13 cellular contexts compared by ENCODE assay signal in genomic region chr7:44288811-44289340, GRCh38. TPM values are rescaled to one million over a fixed set of nuclear protein-coding genes. Genes with fewer than 3 reads are reported as not detected.
DNase-seq lines count a peak whose midpoint lies in the region; ATAC-seq lines count a peak whose summit lies in the region.
"Had no signal": no experiment of that assay in that cellular context is flagged by ENCODE, and none has a peak within 500 bp of the region (broad histone marks: within the 10 kb centered on the region; RNA-seq: fewer than 3 reads in every experiment).

No MANE protein-coding gene starts in this region.

- DNase-seq in stimulated activated CD4-positive, alpha-beta T cell treated with anti-CD3 and anti-CD28 coated beads, Interleukin-15, amount 100 ng/mL, for 24 hours: peak; percentile 1
- no peak for DNase-seq in stimulated activated CD4-positive, alpha-beta T cell treated with anti-CD3 and anti-CD28 coated beads, Interleukin-2, amount 100 ng/mL, for 24 hours
- DNase-seq in head of caudate nucleus (peak in 33 of 42 donors; percentile 1 to 41 (median 10)), neuronal stem cell (ENCODE audit: low spot score) (no peak), OCI-M2 (lab: John Stamatoyannopoulos, UW; ENCODE audit: unreplicated experiment) (no peak), NCI-H1092 treated with DMSO at 0.1 percent for 48 hours (lab: John Stamatoyannopoulos, UW) (no peak)
- DNase-seq: DMS153, HCEC 1CT, KBM-7, NCI-H1417 treated with DMSO at 0.1 percent for 48 hours had no signal

- H3K18ac ChIP-seq in neuronal stem cell (ENCODE audit: low read length): no peak overlapping the region

- H3K23ac ChIP-seq in neuronal stem cell (ENCODE audit: low read depth, low read length, poor library complexity): peak overlapping the region; percentile 44

- H3K4me2 ChIP-seq in neuronal stem cell (ENCODE audit: insufficient read depth, low read length, poor library complexity, severe bottlenecking): no peak overlapping the region
- H3K4me2 ChIP-seq: smooth muscle cell had no signal

- peak overlapping the region; percentile 47 for H3K9ac ChIP-seq in neuronal stem cell (ENCODE audit: low read depth, low read length, poor library complexity)

- peak overlapping the region; percentile 48 for H2AK5ac ChIP-seq in neuronal stem cell (ENCODE audit: low read depth, low read length)

- H3K27ac ChIP-seq in neuronal stem cell (replicated peaks; ENCODE audit: low read length): no peak overlapping the region

- H2BK15ac ChIP-seq in neuronal stem cell (ENCODE audit: low read length): peak overlapping the region; percentile 22

- no peaks in the 10 kb centered on the region for H3K36me3 ChIP-seq in neuronal stem cell (replicated peaks in 1 of 2; ENCODE audit: control insufficient read depth in 2 of 2, insufficient read depth in 2 of 2, low read length in 2 of 2)

- H3K79me1 ChIP-seq in neuronal stem cell (ENCODE audit: low read depth, low read length): peaks cover 1% of the 10 kb centered on the region

- intact Hi-C loops in head of caudate nucleus (cut with DNase I): no loop called here

- H3K14ac ChIP-seq in neuronal stem cell (ENCODE audit: low read length): peak overlapping the region; percentile 12

- peak overlapping the region; percentile 48 for H4K91ac ChIP-seq in neuronal stem cell (ENCODE audit: low read depth, low read length, poor library complexity)

- no peak overlapping the region for H2BK120ac ChIP-seq in neuronal stem cell (ENCODE audit: low read depth, low read length)

- H3K4ac ChIP-seq in neuronal stem cell (ENCODE audit: low read length): no peak overlapping the region

- H4K8ac ChIP-seq in neuronal stem cell (ENCODE audit: low read depth, low read length): no peak overlapping the region

- no peak overlapping the region for H3K4me3 ChIP-seq in neuronal stem cell (ENCODE audit: low read length in 2 of 2)
- H3K4me3 ChIP-seq: smooth muscle cell had no signal

- no peak overlapping the region for H2BK5ac ChIP-seq in neuronal stem cell (ENCODE audit: low read length)

- H3K4me1 ChIP-seq in neuronal stem cell (ENCODE audit: control insufficient read depth in 2 of 2, insufficient read depth in 1 of 2, low read depth in 1 of 2, low read length in 2 of 2): peaks cover 0 to 9% of the 10 kb centered on the region in 2 donors

- peaks cover 0 to 45% (median 1%) of the 10 kb centered on the region in 3 experiments for H3K27me3 ChIP-seq in neuronal stem cell (ENCODE audit: control insufficient read depth in 3 of 3, insufficient read depth in 3 of 3, low read depth in 1 of 3, low read length in 3 of 3)

- ATAC-seq in GM18519 (IDR thresholded peaks at IDR 0.05; ENCODE audit: low FRiP score, unreplicated experiment) (no peak), GM18909 (IDR thresholded peaks at IDR 0.05; ENCODE audit: poor library complexity, unreplicated experiment) (no peak)

- no CpG with 5 or more reads among the region's 20 CpGs for WGBS in neuronal stem cell (ENCODE audit: extremely low coverage in 2 of 2, insufficient read length in 2 of 2, insufficient replicate concordance in 1 of 2), 2 donors

- peak overlapping the region; percentile 6 for H2AFZ ChIP-seq in neuronal stem cell (ENCODE audit: low read length)

- no peaks in the 10 kb centered on the region for H3K9me3 ChIP-seq in neuronal stem cell (replicated peaks in 1 of 2; ENCODE audit: control insufficient read depth in 2 of 2, insufficient read depth in 1 of 2, low read depth in 1 of 2, low read length in 2 of 2)

- H2BK12ac ChIP-seq in neuronal stem cell (ENCODE audit: low read length): no peak overlapping the region

RNA-seq across cellular contexts. Expression of gene CAMK2B, which starts 36.5 kb away (rescaled TPM):
- polyA plus RNA-seq in neuronal stem cell (2013, experiment 1 of 2): 0.79 TPM
- 0.65 TPM for polyA plus RNA-seq in neuronal stem cell (2013, experiment 2 of 2)
- polyA plus RNA-seq: smooth muscle cell had no signal

Comparison
In these comparisons a context has a peak if more than half of its experiments do, and no peak if none do; other contexts are left out.
1. DNase-seq: peak in stimulated activated CD4-positive, alpha-beta T cell treated with anti-CD3 and anti-CD28 coated beads, Interleukin-15, amount 100 ng/mL, for 24 hours (single experiment) and head of caudate nucleus (33 of 42); none in stimulated activated CD4-positive, alpha-beta T cell treated with anti-CD3 and anti-CD28 coated beads, Interleukin-2, amount 100 ng/mL, for 24 hours (0 of 2), neuronal stem cell (single experiment), OCI-M2 (single experiment) and NCI-H1092 treated with DMSO at 0.1 percent for 48 hours (single experiment).